In the genomic region with DNA sequence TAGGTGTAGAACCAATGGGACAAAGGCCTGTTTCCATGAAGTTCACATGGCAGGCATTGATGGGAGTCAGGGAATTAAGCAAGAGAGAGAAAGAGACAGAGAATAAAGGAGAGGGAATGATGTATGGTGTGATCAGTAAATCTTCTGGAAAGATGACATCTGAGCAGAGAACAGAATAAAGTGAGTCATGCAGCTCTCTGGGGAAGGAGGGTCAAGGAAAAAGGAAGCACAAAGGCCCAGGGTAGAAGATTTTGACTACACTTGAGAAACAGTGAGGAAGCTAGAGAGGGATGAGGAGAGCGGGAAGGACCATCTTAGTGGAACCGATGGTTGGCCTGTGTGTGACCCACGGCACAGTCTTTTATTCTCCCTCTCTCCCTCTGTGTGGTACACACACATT, we compare ENCODE assay signal across 13 cellular contexts.
DNase-seq lines count a peak whose midpoint lies in the region; ATAC-seq and TF ChIP-seq lines count a peak whose summit lies in the region.
"Had no signal": no experiment of that assay in that cellular context is flagged by ENCODE, and none has a peak within 500 bp of the region (broad histone marks: within the 10 kb centered on the region; RNA-seq: fewer than 3 reads in every experiment).

No MANE protein-coding gene starts in this region.

- no peak for TF ChIP-seq CTCF in dorsolateral prefrontal cortex (IDR thresholded peaks at IDR 0.05 in 54 of 56, conservative IDR thresholded peaks at IDR 0.05 in 2 of 56; ENCODE audit: low read depth in 1 of 56, partially characterized antibody in 56 of 56)

- H2AFZ ChIP-seq in ACC112 (ENCODE audit: low read length, unreplicated experiment), result peak overlapping the region; percentile 38

- DNase-seq in M059J (ENCODE audit: low read depth) (peak; percentile 66), dorsolateral prefrontal cortex (no peak), kidney tubule cell (ENCODE audit: low spot score) (peak; percentile 55), NCI-H82 (lab: John Stamatoyannopoulos, UW) (no peak)
- DNase-seq in activated CD4-positive, alpha-beta memory T cell treated with anti-CD3 and anti-CD28 coated beads, Interleukin-2, amount 10 ng/mL, durations not matched to agents 7 days and 5 days, result no peak
- DNase-seq: activated CD4-positive, alpha-beta T cell treated with anti-CD3 and anti-CD28 coated beads, Interleukin-2, amount 50 U/mL, for 1 hour; mammary epithelial cell; NCI-H1048; stimulated activated CD8-positive, alpha-beta memory T cell treated with anti-CD3 and anti-CD28 coated beads, Interleukin-4, amount 100 ng/mL, for 48 hours; T-helper 17 cell had no signal

- CTCF ChIA-PET in activated CD4-positive, alpha-beta memory T cell treated with anti-CD3 and anti-CD28 coated beads, Interleukin-2, amount 10 ng/mL, durations not matched to agents 7 days and 5 days (lab: Charles Lee), result no interaction called here

- peak overlapping the region; percentile 24; the same call in 1 of the 2 replicates for H3K4me3 ChIP-seq in ACC112 (ENCODE audit: low read depth, low read length)
- no peak overlapping the region for H3K4me3 ChIP-seq in dorsolateral prefrontal cortex

- intact Hi-C loops in dorsolateral prefrontal cortex (cut with DNase I), result no loop called here

- no peaks in the 10 kb centered on the region for H3K79me2 ChIP-seq in ACC112 (ENCODE audit: control insufficient read depth, insufficient read depth, low read length, unreplicated experiment)

- no peaks in the 10 kb centered on the region for H3K27me3 ChIP-seq in ACC112 (ENCODE audit: insufficient read depth, low read length)
- no peaks in the 10 kb centered on the region for H3K27me3 ChIP-seq in dorsolateral prefrontal cortex

- no peaks in the 10 kb centered on the region for H3K9me3 Mint-ChIP-seq in activated CD4-positive, alpha-beta memory T cell treated with anti-CD3 and anti-CD28 coated beads, Interleukin-2, amount 10 ng/mL, durations not matched to agents 7 days and 5 days

- H3K27ac Mint-ChIP-seq in activated CD4-positive, alpha-beta memory T cell treated with anti-CD3 and anti-CD28 coated beads, Interleukin-2, amount 10 ng/mL, durations not matched to agents 7 days and 5 days, result no peak overlapping the region
- H3K27ac Mint-ChIP-seq: T-helper 17 cell had no signal

- POLR2A ChIA-PET in activated CD4-positive, alpha-beta memory T cell treated with anti-CD3 and anti-CD28 coated beads, Interleukin-2, amount 10 ng/mL, durations not matched to agents 7 days and 5 days (lab: Charles Lee), result no interaction called here

- H3K4me1 ChIP-seq in ACC112 (ENCODE audit: control insufficient read depth, insufficient read depth, low read length, unreplicated experiment), result peaks cover 28% of the 10 kb centered on the region

- no peaks in the 10 kb centered on the region for H3K36me3 ChIP-seq in ACC112 (ENCODE audit: insufficient read depth, low read length)

- H3K27ac ChIP-seq in ACC112 (ENCODE audit: low read depth, low read length), result peak overlapping the region; percentile 76
- H3K27ac ChIP-seq in dorsolateral prefrontal cortex, result peak overlapping the region in 50 of 59 donors; percentile 1 to 83 (median 55)

- H3K4me1 Mint-ChIP-seq in activated CD4-positive, alpha-beta memory T cell treated with anti-CD3 and anti-CD28 coated beads, Interleukin-2, amount 10 ng/mL, durations not matched to agents 7 days and 5 days, result no peaks in the 10 kb centered on the region

- peaks cover 3% of the 10 kb centered on the region for H3K27me3 Mint-ChIP-seq in activated CD4-positive, alpha-beta memory T cell treated with anti-CD3 and anti-CD28 coated beads, Interleukin-2, amount 10 ng/mL, durations not matched to agents 7 days and 5 days

- no peak overlapping the region for H3K4me3 Mint-ChIP-seq in activated CD4-positive, alpha-beta memory T cell treated with anti-CD3 and anti-CD28 coated beads, Interleukin-2, amount 10 ng/mL, durations not matched to agents 7 days and 5 days
- H3K4me3 Mint-ChIP-seq: T-helper 17 cell had no signal

- no peak for ATAC-seq in HG02970 (IDR thresholded peaks at IDR 0.05; ENCODE audit: low FRiP score, unreplicated experiment)
- no peak for ATAC-seq in GM19463 (IDR thresholded peaks at IDR 0.05; ENCODE audit: unreplicated experiment)
- ATAC-seq: T-helper 17 cell had no signal

- H3K36me3 Mint-ChIP-seq in activated CD4-positive, alpha-beta memory T cell treated with anti-CD3 and anti-CD28 coated beads, Interleukin-2, amount 10 ng/mL, durations not matched to agents 7 days and 5 days (ENCODE audit: low read depth), result no peaks in the 10 kb centered on the region

Comparison
In these comparisons a context has a peak if more than half of its experiments do, and no peak if none do; other contexts are left out.
1. DNase-seq: peak in M059J (single experiment) and kidney tubule cell (single experiment); none in dorsolateral prefrontal cortex (0 of 10), activated CD4-positive, alpha-beta memory T cell treated with anti-CD3 and anti-CD28 coated beads, Interleukin-2, amount 10 ng/mL, durations not matched to agents 7 days and 5 days (single experiment) and NCI-H82 (single experiment).